In the genomic region with DNA sequence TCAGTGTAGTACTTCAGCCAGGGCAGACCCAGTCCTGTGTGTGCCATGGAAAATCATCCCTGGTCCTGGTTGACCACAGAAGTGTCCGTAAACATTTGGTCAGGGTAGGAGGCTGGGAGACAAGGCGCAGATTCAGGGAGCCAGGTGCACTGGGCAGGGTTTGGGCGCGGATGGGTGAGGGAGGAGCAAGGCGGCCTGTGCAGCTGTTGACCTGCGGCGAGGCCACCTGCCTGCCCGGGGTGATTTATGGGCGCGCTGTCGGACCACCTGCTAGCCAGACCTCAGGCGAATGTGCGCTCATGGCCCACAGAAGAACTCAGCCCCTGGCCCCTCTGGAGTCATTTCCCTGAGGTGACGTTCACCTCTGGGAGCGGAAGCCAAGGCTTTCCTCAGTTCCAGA, we compare ENCODE assay signal across 22 cellular contexts. TPM values are rescaled to one million over a fixed set of nuclear protein-coding genes. Genes with fewer than 3 reads are reported as not detected.
DNase-seq lines count a peak whose midpoint lies in the region; ATAC-seq and TF ChIP-seq lines count a peak whose summit lies in the region.
"Had no signal": no experiment of that assay in that cellular context is flagged by ENCODE, and none has a peak within 500 bp of the region (broad histone marks: within the 10 kb centered on the region; RNA-seq: fewer than 3 reads in every experiment).

No MANE protein-coding gene starts in this region.

- H3K36me3 ChIP-seq in mucosa of descending colon (ENCODE audit: low read depth) (no peaks in the 10 kb centered on the region), aorta (ENCODE audit: control insufficient read depth in 1 of 2, insufficient read depth in 2 of 2, low read length in 1 of 2) (no peaks in the 10 kb centered on the region), breast epithelium (no peaks in the 10 kb centered on the region)

- no peak overlapping the region for H3K4me3 Mint-ChIP-seq in natural killer cell treated with Interleukin-12 subunit alpha and Interleukin-12 subunit beta and Interleukin-15 and Interleukin-18, amount 100 ng/mL, for 72 hours
- H3K4me3 Mint-ChIP-seq in natural killer cell = no peak overlapping the region
- no peak overlapping the region for H3K4me3 Mint-ChIP-seq in activated CD4-positive, alpha-beta memory T cell treated with anti-CD3 and anti-CD28 coated beads, Interleukin-2, amount 10 ng/mL, durations not matched to agents 7 days and 5 days
- H3K4me3 Mint-ChIP-seq: CD14-positive monocyte, T-helper 17 cell had no signal

- H3K27ac ChIP-seq in aorta (ENCODE audit: low read depth in 1 of 2, low read length in 2 of 2) (no peak overlapping the region), breast epithelium (no peak overlapping the region)
- H3K27ac ChIP-seq: left ventricle myocardium inferior, SJSA1, vagina had no signal

- POLR2A ChIA-PET in activated CD4-positive, alpha-beta memory T cell treated with anti-CD3 and anti-CD28 coated beads, Interleukin-2, amount 10 ng/mL, durations not matched to agents 7 days and 5 days (lab: Charles Lee) = no interaction called here

- no peaks in the 10 kb centered on the region for H3K4me1 ChIP-seq in mucosa of descending colon (ENCODE audit: low read depth)
- no peaks in the 10 kb centered on the region for H3K4me1 ChIP-seq in aorta (ENCODE audit: control insufficient read depth in 1 of 2, insufficient read depth in 2 of 2, low read length in 2 of 2)
- H3K4me1 ChIP-seq in breast epithelium = no peaks in the 10 kb centered on the region
- H3K4me1 ChIP-seq: SJSA1, vagina had no signal

- intact Hi-C loops in natural killer cell (cut with micrococcal nuclease) = no loop called here
- intact Hi-C loops in mucosa of descending colon (cut with DNase I, micrococcal nuclease) = no loop called here
- intact Hi-C loops in aorta (cut with DNase I) = no loop called here
- intact Hi-C loops in breast epithelium (cut with DNase I; ENCODE audit: low total_unique reads) = no loop called here

- H3K27me3 Mint-ChIP-seq in natural killer cell treated with Interleukin-12 subunit alpha and Interleukin-12 subunit beta and Interleukin-15 and Interleukin-18, amount 100 ng/mL, for 72 hours = peaks cover 5 to 11% of the 10 kb centered on the region in 2 donors
- peaks cover 12 to 17% of the 10 kb centered on the region in 2 donors for H3K27me3 Mint-ChIP-seq in natural killer cell (ENCODE audit: low read depth in 2 of 2)
- H3K27me3 Mint-ChIP-seq in activated CD4-positive, alpha-beta memory T cell treated with anti-CD3 and anti-CD28 coated beads, Interleukin-2, amount 10 ng/mL, durations not matched to agents 7 days and 5 days = peaks cover 9% of the 10 kb centered on the region

- TF ChIP-seq CTCF in natural killer cell (IDR thresholded peaks at IDR 0.05) (no peak), mucosa of descending colon (IDR thresholded peaks at IDR 0.05) (no peak), breast epithelium (IDR thresholded peaks at IDR 0.05) (no peak)

- H3K9me3 Mint-ChIP-seq in natural killer cell treated with Interleukin-12 subunit alpha and Interleukin-12 subunit beta and Interleukin-15 and Interleukin-18, amount 100 ng/mL, for 72 hours = no peaks in the 10 kb centered on the region
- no peaks in the 10 kb centered on the region for H3K9me3 Mint-ChIP-seq in natural killer cell
- H3K9me3 Mint-ChIP-seq in activated CD4-positive, alpha-beta memory T cell treated with anti-CD3 and anti-CD28 coated beads, Interleukin-2, amount 10 ng/mL, durations not matched to agents 7 days and 5 days = no peaks in the 10 kb centered on the region

- H3K27ac Mint-ChIP-seq in natural killer cell treated with Interleukin-12 subunit alpha and Interleukin-12 subunit beta and Interleukin-15 and Interleukin-18, amount 100 ng/mL, for 72 hours = peak overlapping the region in 1 of 2 donors; percentile 49
- H3K27ac Mint-ChIP-seq in natural killer cell = no peak overlapping the region
- H3K27ac Mint-ChIP-seq in activated CD4-positive, alpha-beta memory T cell treated with anti-CD3 and anti-CD28 coated beads, Interleukin-2, amount 10 ng/mL, durations not matched to agents 7 days and 5 days = no peak overlapping the region

- ATAC-seq in natural killer cell treated with Interleukin-12 subunit alpha and Interleukin-12 subunit beta and Interleukin-15 and Interleukin-18, amount 100 ng/mL, for 72 hours = no peak
- ATAC-seq in natural killer cell = no peak
- peak; percentile 77 for ATAC-seq in mucosa of descending colon
- no peak for ATAC-seq in aorta (ENCODE audit: low FRiP score)
- ATAC-seq: T-helper 17 cell had no signal

- no peak overlapping the region for H3K4me3 ChIP-seq in mucosa of descending colon
- no peak overlapping the region for H3K4me3 ChIP-seq in aorta (ENCODE audit: low read length in 2 of 2)
- no peak overlapping the region for H3K4me3 ChIP-seq in breast epithelium
- H3K4me3 ChIP-seq: left ventricle myocardium inferior, SJSA1, vagina had no signal

- no peaks in the 10 kb centered on the region for H3K9me3 ChIP-seq in mucosa of descending colon
- no peaks in the 10 kb centered on the region for H3K9me3 ChIP-seq in aorta (ENCODE audit: control insufficient read depth, low read length)
- H3K9me3 ChIP-seq in breast epithelium = no peaks in the 10 kb centered on the region
- H3K9me3 ChIP-seq: left ventricle myocardium inferior, SJSA1, vagina had no signal

- H3K27me3 ChIP-seq in aorta (ENCODE audit: control insufficient read depth in 1 of 2, insufficient read depth in 2 of 2, low read length in 1 of 2) (no peaks in the 10 kb centered on the region), breast epithelium (peaks cover 0 to 13% of the 10 kb centered on the region in 2 donors)

- 96 to 99% methylated on average over 15 of the region's 15 CpGs for WGBS in aorta, 2 donors

- no peaks in the 10 kb centered on the region for H3K36me3 Mint-ChIP-seq in natural killer cell treated with Interleukin-12 subunit alpha and Interleukin-12 subunit beta and Interleukin-15 and Interleukin-18, amount 100 ng/mL, for 72 hours
- H3K36me3 Mint-ChIP-seq in natural killer cell = no peaks in the 10 kb centered on the region
- H3K36me3 Mint-ChIP-seq in activated CD4-positive, alpha-beta memory T cell treated with anti-CD3 and anti-CD28 coated beads, Interleukin-2, amount 10 ng/mL, durations not matched to agents 7 days and 5 days (ENCODE audit: low read depth) = peaks cover 6% of the 10 kb centered on the region

- CTCF ChIA-PET in activated CD4-positive, alpha-beta memory T cell treated with anti-CD3 and anti-CD28 coated beads, Interleukin-2, amount 10 ng/mL, durations not matched to agents 7 days and 5 days (lab: Charles Lee) = interaction anchor here (1.7 kb wide), 1 partner anchor 104 kb away, joined by 5 read pairs; no protein-coding TSS in a partner anchor

- DNase-seq in natural killer cell treated with Interleukin-12 subunit alpha and Interleukin-12 subunit beta and Interleukin-15 and Interleukin-18, amount 100 ng/mL, for 72 hours (ENCODE audit: low spot score) = peak; percentile 28
- DNase-seq in natural killer cell (no peak), NCI-H774 (lab: John Stamatoyannopoulos, UW) (peak; percentile 54), mucosa of descending colon (peak in 2 of 3 donors; percentile 42 to 65), aorta (no peak), mesenteric fat pad (ENCODE audit: low spot score) (no peak), breast epithelium (ENCODE audit: low spot score in 2 of 2) (no peak)
- no peak for DNase-seq in activated CD4-positive, alpha-beta memory T cell treated with anti-CD3 and anti-CD28 coated beads, Interleukin-2, amount 10 ng/mL, durations not matched to agents 7 days and 5 days
- DNase-seq: activated CD4-positive, alpha-beta T cell treated with anti-CD3 and anti-CD28 coated beads, Interleukin-2, amount 50 U/mL, for 4 hours; activated effector memory CD4-positive, alpha-beta T cell treated with anti-CD3 and anti-CD28 coated beads, Interleukin-2, amount 50 U/mL, for 16 hours; DMS79; GOT3; head of caudate nucleus; KBM-7; left ventricle myocardium inferior; NCI-H2029 treated with DMSO at 0.1 percent for 48 hours; stimulated activated CD4-positive, alpha-beta T cell treated with anti-CD3 and anti-CD28 coated beads, Interleukin-15, amount 100 ng/mL, for 24 hours; T-helper 17 cell had no signal

- peaks cover 0 to 3% of the 10 kb centered on the region in 2 donors for H3K4me1 Mint-ChIP-seq in natural killer cell treated with Interleukin-12 subunit alpha and Interleukin-12 subunit beta and Interleukin-15 and Interleukin-18, amount 100 ng/mL, for 72 hours (ENCODE audit: low read depth in 2 of 2)
- peaks cover 0 to 9% of the 10 kb centered on the region in 2 donors for H3K4me1 Mint-ChIP-seq in natural killer cell
- no peaks in the 10 kb centered on the region for H3K4me1 Mint-ChIP-seq in activated CD4-positive, alpha-beta memory T cell treated with anti-CD3 and anti-CD28 coated beads, Interleukin-2, amount 10 ng/mL, durations not matched to agents 7 days and 5 days

- no peak for TF ChIP-seq POLR2A in breast epithelium (IDR thresholded peaks at IDR 0.05)

RNA-seq across cellular contexts. Expression of gene SFRP5, which starts 6.6 kb away (rescaled TPM):
- total RNA-seq in natural killer cell treated with Interleukin-12 subunit alpha and Interleukin-12 subunit beta and Interleukin-15 and Interleukin-18, amount 100 ng/mL, for 72 hours = not detected
- total RNA-seq in natural killer cell (not detected), mucosa of descending colon (10 to 100 TPM in 1 of 3 donors, 1 to 10 TPM in 1, under 1 TPM in 1; 0.41 to 23.0 (median 1.0) TPM), aorta (1 to 10 TPM; 1.4 to 3.7 TPM), mesenteric fat pad (not detected), breast epithelium (1 to 10 TPM in 1 of 3 donors, under 1 TPM in 2; 0.29 to 1.8 (median 0.33) TPM)
- polyA plus RNA-seq in aorta = 1 to 10 TPM in 1 of 2 donors, under 1 TPM in 1; 0.36 to 8.8 TPM
- not detected for total RNA-seq in activated CD4-positive, alpha-beta memory T cell treated with anti-CD3 and anti-CD28 coated beads, Interleukin-2, amount 10 ng/mL, durations not matched to agents 7 days and 5 days
- total RNA-seq: NCI-H460, SJSA1, T-helper 17 cell had no signal
- polyA plus RNA-seq: CD14-positive monocyte had no signal

RNA-seq across cellular contexts. Expression of gene ZFYVE27, which starts 28.3 kb away (rescaled TPM):
- total RNA-seq in natural killer cell treated with Interleukin-12 subunit alpha and Interleukin-12 subunit beta and Interleukin-15 and Interleukin-18, amount 100 ng/mL, for 72 hours = 10 to 100 TPM; 34.9 to 59.6 TPM
- total RNA-seq in natural killer cell = 10 to 100 TPM; 63.0 to 82.8 (median 76.4) TPM
- 10 to 100 TPM; 48.8 to 83.7 (median 55.0) TPM for total RNA-seq in mucosa of descending colon
- total RNA-seq in aorta = 10 to 100 TPM; 23.0 to 33.2 TPM
- 10 to 100 TPM in 1 of 2 donors, 1 to 10 TPM in 1; 6.1 to 24.6 TPM for polyA plus RNA-seq in aorta
- 19.2 TPM for total RNA-seq in mesenteric fat pad
- total RNA-seq in activated CD4-positive, alpha-beta memory T cell treated with anti-CD3 and anti-CD28 coated beads, Interleukin-2, amount 10 ng/mL, durations not matched to agents 7 days and 5 days = 10 to 100 TPM; 29.3 to 32.4 TPM
- 10 to 100 TPM; 26.9 to 37.6 (median 29.2) TPM for total RNA-seq in breast epithelium

RNA-seq across cellular contexts. Expression of gene MARVELD1, which starts 51.7 kb away (rescaled TPM):
- total RNA-seq in natural killer cell treated with Interleukin-12 subunit alpha and Interleukin-12 subunit beta and Interleukin-15 and Interleukin-18, amount 100 ng/mL, for 72 hours = under 1 TPM in 1 of 2 donors, not detected in 1; 0.75 TPM
- under 1 TPM; 0.40 to 0.84 (median 0.40) TPM for total RNA-seq in natural killer cell
- total RNA-seq in mucosa of descending colon = 10 to 100 TPM; 30.7 to 45.7 (median 37.7) TPM
- total RNA-seq in aorta = 10 to 100 TPM; 87.4 to 92.4 TPM
- 10 to 100 TPM; 48.1 to 85.8 TPM for polyA plus RNA-seq in aorta
- 28.7 TPM for total RNA-seq in mesenteric fat pad
- total RNA-seq in activated CD4-positive, alpha-beta memory T cell treated with anti-CD3 and anti-CD28 coated beads, Interleukin-2, amount 10 ng/mL, durations not matched to agents 7 days and 5 days = 1 to 10 TPM; 2.5 to 2.7 TPM
- total RNA-seq in breast epithelium = 10 to 100 TPM; 13.4 to 19.8 (median 16.2) TPM

Comparison
In these comparisons a context has a peak if more than half of its experiments do, and no peak if none do; other contexts are left out.
1. DNase-seq: peak in natural killer cell treated with Interleukin-12 subunit alpha and Interleukin-12 subunit beta and Interleukin-15 and Interleukin-18, amount 100 ng/mL, for 72 hours (single experiment), NCI-H774 (single experiment) and mucosa of descending colon (2 of 3); none in natural killer cell (single experiment), aorta (0 of 2), mesenteric fat pad (single experiment), activated CD4-positive, alpha-beta memory T cell treated with anti-CD3 and anti-CD28 coated beads, Interleukin-2, amount 10 ng/mL, durations not matched to agents 7 days and 5 days (single experiment) and breast epithelium (0 of 2).